8 cellular contexts compared by ENCODE assay signal in the genomic region with DNA sequence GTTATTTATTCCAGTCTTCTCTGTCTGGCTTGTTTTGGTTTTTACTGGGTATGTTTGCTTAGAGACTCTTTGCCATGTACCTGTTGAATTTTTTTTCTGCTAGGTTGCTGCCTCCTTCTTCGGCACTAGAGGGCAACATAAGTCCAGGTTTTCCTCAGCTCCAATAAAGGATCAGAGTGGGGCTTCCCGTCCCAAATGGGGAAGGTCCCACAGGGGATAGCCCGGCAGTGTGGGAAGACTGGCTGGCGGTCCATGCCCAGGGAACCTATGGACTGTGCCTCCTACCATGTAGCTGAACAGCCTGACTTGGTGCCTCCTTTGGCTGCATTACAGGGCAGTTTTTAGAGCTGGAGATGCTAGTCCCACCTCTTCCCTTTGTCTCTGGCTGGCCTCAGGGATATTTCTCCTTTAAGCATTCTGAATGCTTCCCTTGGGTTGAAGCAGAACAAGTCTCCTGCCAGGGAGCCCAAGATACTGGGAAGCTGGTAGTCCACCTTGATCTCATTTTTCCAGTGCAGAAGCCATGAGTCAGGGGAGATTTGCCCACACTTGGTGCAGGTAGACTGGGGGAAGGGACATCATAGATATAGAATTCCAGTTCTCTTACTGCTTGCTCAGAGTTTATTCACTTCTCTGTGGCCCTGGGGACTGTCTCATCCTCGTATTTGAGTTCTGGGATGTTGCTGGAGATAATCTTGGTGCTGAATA.
A peak's percentile ranks its signal among the peaks of the same experiment; 100 is the strongest.
DNase-seq lines count a peak whose midpoint lies in the region; ATAC-seq and TF ChIP-seq lines count a peak whose summit lies in the region.

No MANE protein-coding gene starts in this region.

- H3K9me3 Mint-ChIP-seq in activated CD4-positive, alpha-beta T cell treated with anti-CD3 and anti-CD28 coated beads, Interleukin-2, amount 10 ng/mL, durations not matched to agents 24 days and 14 days, result no peaks in the 10 kb centered on the region

- no peak overlapping the region for H3K4me2 ChIP-seq in parathyroid adenoma (ENCODE audit: low read length)

- H3K4me1 Mint-ChIP-seq in activated CD4-positive, alpha-beta T cell treated with anti-CD3 and anti-CD28 coated beads, Interleukin-2, amount 10 ng/mL, durations not matched to agents 24 days and 14 days, result peaks cover 4% of the 10 kb centered on the region

- H3K4me3 ChIP-seq in NB4 (ENCODE audit: low read depth, low read length) (no peak overlapping the region), fibroblast of mammary gland (ENCODE audit: control insufficient read depth, low read depth, low read length) (no peak overlapping the region), parathyroid adenoma (ENCODE audit: low read depth, low read length) (no peak overlapping the region)

- peak; percentile 30 for DNase-seq in stimulated activated CD4-positive, alpha-beta T cell treated with anti-CD3 and anti-CD28 coated beads, Interleukin-15, amount 100 ng/mL, for 24 hours
- no peak for DNase-seq in stimulated activated CD4-positive, alpha-beta T cell treated with anti-CD3 and anti-CD28 coated beads, Interleukin-1b, Interleukin-23, amount 100 ng/mL, for 48 hours
- DNase-seq in NB4 (ENCODE audit: low read depth) (peak; percentile 75), fibroblast of mammary gland (ENCODE audit: low read depth) (peak; percentile 63), GOT3 (lab: John Stamatoyannopoulos, UW) (no peak)
- peak; percentile 84 for DNase-seq in activated CD4-positive, alpha-beta T cell treated with anti-CD3 and anti-CD28 coated beads, Interleukin-2, amount 10 ng/mL, durations not matched to agents 24 days and 14 days

- no peaks in the 10 kb centered on the region for H3K27me3 Mint-ChIP-seq in activated CD4-positive, alpha-beta T cell treated with anti-CD3 and anti-CD28 coated beads, Interleukin-2, amount 10 ng/mL, durations not matched to agents 24 days and 14 days

- H3K4me3 Mint-ChIP-seq in activated CD4-positive, alpha-beta T cell treated with anti-CD3 and anti-CD28 coated beads, Interleukin-2, amount 10 ng/mL, durations not matched to agents 24 days and 14 days, result no peak overlapping the region

- no peak overlapping the region for H3K9ac ChIP-seq in parathyroid adenoma

- no peak overlapping the region for H3K27ac ChIP-seq in parathyroid adenoma

- H3K4me1 ChIP-seq in parathyroid adenoma, result no peaks in the 10 kb centered on the region

- no peaks in the 10 kb centered on the region for H3K36me3 ChIP-seq in parathyroid adenoma (ENCODE audit: control insufficient read depth, insufficient read depth, low read length)

- no peaks in the 10 kb centered on the region for H3K27me3 ChIP-seq in parathyroid adenoma (ENCODE audit: control insufficient read depth, insufficient read depth, low read length)

- peaks cover 2% of the 10 kb centered on the region for H3K36me3 Mint-ChIP-seq in activated CD4-positive, alpha-beta T cell treated with anti-CD3 and anti-CD28 coated beads, Interleukin-2, amount 10 ng/mL, durations not matched to agents 24 days and 14 days (ENCODE audit: low read depth)

- H3K27ac Mint-ChIP-seq in activated CD4-positive, alpha-beta T cell treated with anti-CD3 and anti-CD28 coated beads, Interleukin-2, amount 10 ng/mL, durations not matched to agents 24 days and 14 days, result no peak overlapping the region

- no peaks in the 10 kb centered on the region for H3K9me3 ChIP-seq in parathyroid adenoma (ENCODE audit: control insufficient read depth, low read length)

- TF ChIP-seq POLR2A in NB4 (IDR thresholded peaks at IDR 0.05; ENCODE audit: extremely low read depth, insufficient read length), result no peak

- no peak for ATAC-seq in GM21526 (IDR thresholded peaks at IDR 0.05; ENCODE audit: low FRiP score, unreplicated experiment)

- H3K79me2 ChIP-seq in parathyroid adenoma, result no peaks in the 10 kb centered on the region

- no peak overlapping the region for H2AFZ ChIP-seq in parathyroid adenoma

- TF ChIP-seq CTCF in NB4 (IDR thresholded peaks at IDR 0.05; ENCODE audit: low read depth, low read length) (peak; percentile 84), fibroblast of mammary gland (conservative IDR thresholded peaks at IDR 0.05; ENCODE audit: control insufficient read depth, insufficient read depth, low read depth, low read length) (peak; percentile 87), parathyroid adenoma (IDR thresholded peaks at IDR 0.05) (peak; percentile 62)

- intact Hi-C loops in activated CD4-positive, alpha-beta T cell treated with anti-CD3 and anti-CD28 coated beads, Interleukin-2, amount 10 ng/mL, durations not matched to agents 24 days and 14 days (cut with micrococcal nuclease), result loop anchor here (1.0 to 5.0 kb wide), 3 partner anchors 151 to 440 kb away; a partner anchor contains a TSS

Comparison
In these comparisons a context has a peak if more than half of its experiments do, and no peak if none do; other contexts are left out.
1. DNase-seq: peak in stimulated activated CD4-positive, alpha-beta T cell treated with anti-CD3 and anti-CD28 coated beads, Interleukin-15, amount 100 ng/mL, for 24 hours (single experiment), NB4 (single experiment), activated CD4-positive, alpha-beta T cell treated with anti-CD3 and anti-CD28 coated beads, Interleukin-2, amount 10 ng/mL, durations not matched to agents 24 days and 14 days (single experiment) and fibroblast of mammary gland (single experiment); none in stimulated activated CD4-positive, alpha-beta T cell treated with anti-CD3 and anti-CD28 coated beads, Interleukin-1b, Interleukin-23, amount 100 ng/mL, for 48 hours (single experiment) and GOT3 (single experiment).
2. Peak in every context shown above with its lines, with median percentiles within 50 percentile points of each other: CTCF ChIP-seq.